ENCODE assay signal across 20 cellular contexts in genomic region chr10:85490431-85490830, GRCh38.
"Had no signal": no experiment of that assay in that cellular context is flagged by ENCODE, and none has a peak within 500 bp of the region (broad histone marks: within the 10 kb centered on the region; RNA-seq: fewer than 3 reads in every experiment).

No MANE protein-coding gene starts in this region.

- H3K27ac ChIP-seq: brain microvascular endothelial cell, left ventricle myocardium inferior, neutrophil, right atrium auricular region, skin epidermis had no signal

- H3K27me3 ChIP-seq: brain microvascular endothelial cell, neutrophil, right atrium auricular region had no signal

- H3K9me3 Mint-ChIP-seq: activated CD4-positive, alpha-beta T cell treated with anti-CD3 and anti-CD28 coated beads, Interleukin-2, amount 10 ng/mL, durations not matched to agents 24 days and 14 days; activated naive CD8-positive, alpha-beta T cell treated with anti-CD3 and anti-CD28 coated beads for 36 hours; dendritic cell treated with granulocyte-macrophage colony-stimulating factor and Interleukin-4, amounts not matched to agents 40 ng/mL and 50 ng/mL, for 4 days; effector memory CD8-positive, alpha-beta T cell; T-helper 2 cell treated with Interferon-gamma antibody and Interleukin-4, amounts not matched to agents 5 μg/mL and 100 μg/mL, for 36 hours had no signal

- H3K4me3 Mint-ChIP-seq: activated CD4-positive, alpha-beta T cell treated with anti-CD3 and anti-CD28 coated beads, Interleukin-2, amount 10 ng/mL, durations not matched to agents 24 days and 14 days; activated naive CD8-positive, alpha-beta T cell treated with anti-CD3 and anti-CD28 coated beads for 36 hours; dendritic cell treated with granulocyte-macrophage colony-stimulating factor and Interleukin-4, amounts not matched to agents 40 ng/mL and 50 ng/mL, for 4 days; effector memory CD8-positive, alpha-beta T cell; memory B cell; natural killer cell; T-helper 2 cell treated with Interferon-gamma antibody and Interleukin-4, amounts not matched to agents 5 μg/mL and 100 μg/mL, for 36 hours had no signal

- H3K4me3 ChIP-seq: left ventricle myocardium inferior, right atrium auricular region, skin epidermis had no signal

- ATAC-seq: effector memory CD8-positive, alpha-beta T cell; natural killer cell had no signal

- DNase-seq: activated CD4-positive, alpha-beta T cell treated with anti-CD3 and anti-CD28 coated beads, Interleukin-2, amount 10 ng/mL, durations not matched to agents 24 days and 14 days; activated CD4-positive, CD25-positive, alpha-beta regulatory T cell; activated CD8-positive, alpha-beta memory T cell treated with anti-CD3 and anti-CD28 coated beads for 24 hours; activated gamma-delta T cell treated with Interleukin-2 at 50 U/mL for 16 hours; activated naive CD8-positive, alpha-beta T cell treated with anti-CD3 and anti-CD28 coated beads for 36 hours; anterior cingulate cortex; brain microvascular endothelial cell; effector memory CD8-positive, alpha-beta T cell; left ventricle myocardium inferior; natural killer cell; posterior cingulate gyrus; stimulated activated CD4-positive, alpha-beta T cell treated with anti-CD3 and anti-CD28 coated beads, Interleukin-4, amount 100 ng/mL, for 24 hours; stimulated activated naive CD4-positive, alpha-beta T cell; trophoblast cell had no signal

- H3K4me1 ChIP-seq: left ventricle myocardium inferior, right atrium auricular region had no signal

- H3K36me3 Mint-ChIP-seq: activated naive CD8-positive, alpha-beta T cell treated with anti-CD3 and anti-CD28 coated beads for 36 hours; memory B cell; natural killer cell had no signal

- H3K9me3 ChIP-seq: neutrophil, right atrium auricular region had no signal

- H3K27me3 Mint-ChIP-seq: activated CD4-positive, alpha-beta T cell treated with anti-CD3 and anti-CD28 coated beads, Interleukin-2, amount 10 ng/mL, durations not matched to agents 24 days and 14 days; dendritic cell treated with granulocyte-macrophage colony-stimulating factor and Interleukin-4, amounts not matched to agents 40 ng/mL and 50 ng/mL, for 4 days; effector memory CD8-positive, alpha-beta T cell; memory B cell had no signal

- H3K27ac Mint-ChIP-seq: activated CD4-positive, alpha-beta T cell treated with anti-CD3 and anti-CD28 coated beads, Interleukin-2, amount 10 ng/mL, durations not matched to agents 24 days and 14 days; activated naive CD8-positive, alpha-beta T cell treated with anti-CD3 and anti-CD28 coated beads for 36 hours; dendritic cell treated with granulocyte-macrophage colony-stimulating factor and Interleukin-4, amounts not matched to agents 40 ng/mL and 50 ng/mL, for 4 days; effector memory CD8-positive, alpha-beta T cell; memory B cell; natural killer cell; T-helper 2 cell treated with Interferon-gamma antibody and Interleukin-4, amounts not matched to agents 5 μg/mL and 100 μg/mL, for 36 hours had no signal

- H3K36me3 ChIP-seq: brain microvascular endothelial cell, left ventricle myocardium inferior, neutrophil, right atrium auricular region had no signal

- H3K4me1 Mint-ChIP-seq: activated CD4-positive, alpha-beta T cell treated with anti-CD3 and anti-CD28 coated beads, Interleukin-2, amount 10 ng/mL, durations not matched to agents 24 days and 14 days; memory B cell; natural killer cell had no signal
